9 cellular contexts compared by ENCODE assay signal in genomic region chr4:75154994-75155393, GRCh38.
"Had no signal": no experiment of that assay in that cellular context is flagged by ENCODE, and none has a peak within 500 bp of the region (broad histone marks: within the 10 kb centered on the region; RNA-seq: fewer than 3 reads in every experiment).

No MANE protein-coding gene starts in this region.

- H3K27ac ChIP-seq: GM23248 had no signal

- H3K36me3 ChIP-seq: HAP-1 had no signal

- ATAC-seq: GM23338, HCT116 had no signal

- H3K27ac Mint-ChIP-seq: GM23338, H9, HFFc6 had no signal

- H3K4me1 Mint-ChIP-seq: GM23338, H9 had no signal

- H3K4me3 ChIP-seq: GM23248, GM23338, HAP-1 had no signal

- H3K4me1 ChIP-seq: HAP-1 had no signal

- DNase-seq: GM23248, GOT3, H7, H9, HCEC 1CT, HFFc6 had no signal

- H3K4me3 Mint-ChIP-seq: GM23338, H9, HFFc6 had no signal
